In the genomic region with DNA sequence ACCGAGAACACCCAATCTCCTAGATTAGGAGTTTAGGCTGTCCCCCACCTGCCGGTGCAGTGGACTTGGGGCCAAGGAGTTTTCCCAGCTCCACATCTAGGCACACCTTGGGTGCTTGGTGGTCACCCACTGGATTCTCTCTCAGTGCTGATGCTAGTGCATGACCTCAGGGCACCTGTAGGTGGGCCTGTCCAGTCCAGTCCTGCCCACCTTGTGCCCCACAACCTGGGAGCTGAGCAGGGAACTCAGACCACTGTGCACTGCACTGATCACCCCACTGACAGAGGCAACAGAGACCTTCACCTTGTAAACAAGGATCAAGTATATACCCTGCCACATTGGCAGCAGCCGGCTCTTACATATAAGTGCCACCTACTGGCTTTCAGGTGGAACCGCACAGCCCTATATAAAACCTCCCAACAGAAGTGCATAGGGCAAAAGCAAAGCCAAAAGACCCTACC, we compare ENCODE assay signal across 11 cellular contexts. TPM values are rescaled to one million over a fixed set of nuclear protein-coding genes. Genes with fewer than 3 reads are reported as not detected.
DNase-seq lines count a peak whose midpoint lies in the region; ATAC-seq, FAIRE-seq and TF ChIP-seq lines count a peak whose summit lies in the region.
"Had no signal": no experiment of that assay in that cellular context is flagged by ENCODE, and none has a peak within 500 bp of the region (broad histone marks: within the 10 kb centered on the region; RNA-seq: fewer than 3 reads in every experiment).

No MANE protein-coding gene starts in this region.

- no peak for ATAC-seq in CD4-positive, alpha-beta T cell (ENCODE audit: poor library complexity)
- ATAC-seq: HCT116 had no signal

- H3K9me3 ChIP-seq in kidney (ENCODE audit: control insufficient read depth in 1 of 2, low read length in 2 of 2) (no peaks in the 10 kb centered on the region), left ventricle myocardium inferior (replicated peaks) (peaks cover 21% of the 10 kb centered on the region)
- no peaks in the 10 kb centered on the region for H3K9me3 ChIP-seq in CD4-positive, alpha-beta T cell (ENCODE audit: control insufficient read depth, low read length)
- H3K9me3 ChIP-seq: neutrophil had no signal

- no peaks in the 10 kb centered on the region for H3K27me3 Mint-ChIP-seq in CD4-positive, alpha-beta T cell
- H3K27me3 Mint-ChIP-seq: activated naive CD8-positive, alpha-beta T cell treated with anti-CD3 and anti-CD28 coated beads, Interleukin-2, amount 10 ng/mL, durations not matched to agents 7 days and 5 days had no signal

- H3K4me1 Mint-ChIP-seq in CD4-positive, alpha-beta T cell (ENCODE audit: low read depth) = no peaks in the 10 kb centered on the region
- H3K4me1 Mint-ChIP-seq: activated naive CD8-positive, alpha-beta T cell treated with anti-CD3 and anti-CD28 coated beads, Interleukin-2, amount 10 ng/mL, durations not matched to agents 7 days and 5 days had no signal

- no peak overlapping the region for H3K27ac Mint-ChIP-seq in CD4-positive, alpha-beta T cell
- H3K27ac Mint-ChIP-seq: activated naive CD8-positive, alpha-beta T cell treated with anti-CD3 and anti-CD28 coated beads, Interleukin-2, amount 10 ng/mL, durations not matched to agents 7 days and 5 days had no signal

- peaks cover 5% of the 10 kb centered on the region for H3K9me3 Mint-ChIP-seq in CD4-positive, alpha-beta T cell
- H3K9me3 Mint-ChIP-seq: activated naive CD8-positive, alpha-beta T cell treated with anti-CD3 and anti-CD28 coated beads, Interleukin-2, amount 10 ng/mL, durations not matched to agents 7 days and 5 days had no signal

- H3K27ac ChIP-seq in kidney (ENCODE audit: low read depth in 2 of 2, low read length in 2 of 2) (no peak overlapping the region), left ventricle myocardium inferior (replicated peaks) (no peak overlapping the region)
- H3K27ac ChIP-seq in CD4-positive, alpha-beta T cell (ENCODE audit: low read depth, low read length) = no peak overlapping the region
- H3K27ac ChIP-seq: neutrophil had no signal

- CTCF ChIA-PET in CD4-positive, alpha-beta T cell (lab: Charles Lee) = interaction anchor here (0.6 kb wide), 1 partner anchor 157 kb away, joined by 3 read pairs; no protein-coding TSS in a partner anchor

- intact Hi-C loops in kidney (cut with DNase I) (no loop called here), left ventricle myocardium inferior (cut with micrococcal nuclease) (no loop called here)
- intact Hi-C loops in CD4-positive, alpha-beta T cell (cut with DNase I, micrococcal nuclease) = no loop called here

- DNase-seq in DMS53 treated with DMSO at 0.1 percent for 48 hours (lab: John Stamatoyannopoulos, UW; ENCODE audit: unreplicated experiment) = peak; percentile 35
- DNase-seq in H7 = peak; percentile 3
- peak in 2 of 3 experiments; percentile 8 to 47 for DNase-seq in NCI-H1417 (lab: John Stamatoyannopoulos, UW)
- peak; percentile 5 for DNase-seq in glomerular visceral epithelial cell (ENCODE audit: extremely low spot score)
- no peak for DNase-seq in kidney
- no peak for DNase-seq in left ventricle myocardium inferior
- no peak for DNase-seq in COLO829 (ENCODE audit: low spot score)
- DNase-seq in CD4-positive, alpha-beta T cell = no peak
- DNase-seq: activated naive CD8-positive, alpha-beta T cell treated with anti-CD3 and anti-CD28 coated beads, Interleukin-2, amount 10 ng/mL, durations not matched to agents 7 days and 5 days had no signal

- TF ChIP-seq CTCF in kidney (IDR thresholded peaks at IDR 0.05; ENCODE audit: borderline replicate concordance, extremely low read depth, insufficient read depth) (no peak), left ventricle myocardium inferior (IDR thresholded peaks at IDR 0.05; ENCODE audit: borderline replicate concordance) (no peak)
- no peak for TF ChIP-seq CTCF in CD4-positive, alpha-beta T cell (IDR thresholded peaks at IDR 0.05)

- H3K27me3 ChIP-seq in H7 (ENCODE audit: control insufficient read depth, insufficient read depth, low read length) (no peaks in the 10 kb centered on the region), left ventricle myocardium inferior (ENCODE audit: low read depth) (no peaks in the 10 kb centered on the region)
- no peaks in the 10 kb centered on the region for H3K27me3 ChIP-seq in CD4-positive, alpha-beta T cell (ENCODE audit: control insufficient read depth, insufficient read depth, low read length)
- H3K27me3 ChIP-seq: neutrophil had no signal

- H3K4me3 Mint-ChIP-seq in CD4-positive, alpha-beta T cell = no peak overlapping the region
- H3K4me3 Mint-ChIP-seq: activated naive CD8-positive, alpha-beta T cell treated with anti-CD3 and anti-CD28 coated beads, Interleukin-2, amount 10 ng/mL, durations not matched to agents 7 days and 5 days had no signal

- no peak overlapping the region for H3K9ac ChIP-seq in kidney (ENCODE audit: low read length in 2 of 2)

- H3K36me3 ChIP-seq in H7 (replicated peaks; ENCODE audit: control insufficient read depth, insufficient read depth, low read length) (no peaks in the 10 kb centered on the region), kidney (ENCODE audit: control insufficient read depth in 1 of 2, insufficient read depth in 2 of 2, low read length in 2 of 2) (no peaks in the 10 kb centered on the region), left ventricle myocardium inferior (no peaks in the 10 kb centered on the region)
- H3K36me3 ChIP-seq: neutrophil had no signal

- POLR2A ChIA-PET in CD4-positive, alpha-beta T cell (lab: Charles Lee) = no interaction called here

- H3K4me3 ChIP-seq in H7 (ENCODE audit: insufficient read depth, low read depth, low read length) (no peak overlapping the region), kidney (ENCODE audit: low read length in 2 of 2) (no peak overlapping the region), left ventricle myocardium inferior (no peak overlapping the region)

- H3K4me1 ChIP-seq in kidney (ENCODE audit: control insufficient read depth in 1 of 2, insufficient read depth in 1 of 2, low read depth in 1 of 2, low read length in 2 of 2) = no peaks in the 10 kb centered on the region
- H3K4me1 ChIP-seq in left ventricle myocardium inferior = no peaks in the 10 kb centered on the region

- FAIRE-seq in kidney (lab: Jason Lieb, UNC) = no peak

- H3K36me3 Mint-ChIP-seq in CD4-positive, alpha-beta T cell (ENCODE audit: low read depth) = no peaks in the 10 kb centered on the region
- H3K36me3 Mint-ChIP-seq: activated naive CD8-positive, alpha-beta T cell treated with anti-CD3 and anti-CD28 coated beads, Interleukin-2, amount 10 ng/mL, durations not matched to agents 7 days and 5 days had no signal

RNA-seq across cellular contexts. Expression of gene CDH19, which starts 12.7 kb away (rescaled TPM):
- total RNA-seq in H7 (2014; rRNA removed; shearing (Covaris generic)) = not detected in 2 replicates
- total RNA-seq in kidney = 0.94 TPM
- 0.37 TPM for polyA plus RNA-seq in kidney (ENCODE audit: insufficient read depth, low read depth, low replicate concordance)
- total RNA-seq in left ventricle myocardium inferior = 13.0 TPM
- total RNA-seq in CD4-positive, alpha-beta T cell = not detected
- total RNA-seq: activated naive CD8-positive, alpha-beta T cell treated with anti-CD3 and anti-CD28 coated beads, Interleukin-2, amount 10 ng/mL, durations not matched to agents 7 days and 5 days had no signal

Comparison
In these comparisons a context has a peak if more than half of its experiments do, and no peak if none do; other contexts are left out.
1. DNase-seq: peak in DMS53 treated with DMSO at 0.1 percent for 48 hours (single experiment), H7 (single experiment), NCI-H1417 (2 of 3) and glomerular visceral epithelial cell (single experiment); none in kidney (single experiment), left ventricle myocardium inferior (single experiment), COLO829 (single experiment) and CD4-positive, alpha-beta T cell (0 of 10).